ENCODE assay signal across 1 cellular context in the genomic region with DNA sequence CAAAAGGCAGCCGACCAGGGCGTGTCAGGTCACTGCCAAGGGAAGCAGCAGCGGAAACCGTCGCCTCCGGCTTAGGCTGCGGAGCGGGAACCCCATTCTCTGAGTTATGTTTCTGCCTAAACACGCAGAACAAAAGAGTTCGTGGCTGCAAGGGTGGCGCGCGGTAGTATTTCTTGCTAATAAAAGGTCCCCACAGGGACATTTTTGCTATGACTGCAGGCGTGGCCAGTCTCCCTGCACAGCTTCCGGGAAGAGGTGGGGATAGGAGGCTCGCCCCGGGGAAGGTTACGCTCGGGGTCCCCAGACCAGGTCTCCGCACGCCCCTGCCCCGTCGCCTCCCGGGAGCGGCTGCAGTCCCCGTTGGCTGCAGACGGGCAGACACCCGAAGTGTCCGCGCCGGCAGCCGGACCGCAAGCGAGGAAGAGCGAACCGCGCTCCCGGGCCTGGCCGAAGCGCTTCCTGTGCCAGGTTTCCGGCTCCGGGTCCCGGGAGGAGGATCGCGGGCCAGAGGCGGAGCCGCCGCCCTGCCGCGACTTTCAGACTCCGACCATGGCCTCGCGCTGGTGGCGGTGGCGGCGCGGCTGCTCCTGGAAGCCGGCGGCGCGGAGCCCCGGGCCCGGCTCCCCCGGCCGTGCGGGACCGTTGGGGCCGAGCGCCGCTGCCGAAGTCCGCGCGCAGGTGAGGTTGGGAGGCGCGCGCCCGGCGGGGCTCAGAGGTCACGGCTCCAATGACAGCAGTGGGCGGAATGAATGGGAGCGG.
A peak's percentile ranks its signal among the peaks of the same experiment; 100 is the strongest.
TF ChIP-seq lines count a peak whose summit lies in the region.

A gene with protein sequence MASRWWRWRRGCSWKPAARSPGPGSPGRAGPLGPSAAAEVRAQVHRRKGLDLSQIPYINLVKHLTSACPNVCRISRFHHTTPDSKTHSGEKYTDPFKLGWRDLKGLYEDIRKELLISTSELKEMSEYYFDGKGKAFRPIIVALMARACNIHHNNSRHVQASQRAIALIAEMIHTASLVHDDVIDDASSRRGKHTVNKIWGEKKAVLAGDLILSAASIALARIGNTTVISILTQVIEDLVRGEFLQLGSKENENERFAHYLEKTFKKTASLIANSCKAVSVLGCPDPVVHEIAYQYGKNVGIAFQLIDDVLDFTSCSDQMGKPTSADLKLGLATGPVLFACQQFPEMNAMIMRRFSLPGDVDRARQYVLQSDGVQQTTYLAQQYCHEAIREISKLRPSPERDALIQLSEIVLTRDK (plus strand): TSS at position 539 of the 759 bp plus-strand sequence. CDS start 11 bp downstream, at position 550.

TF ChIP-seq in HepG2, 621 proteins besides CTCF, POLR2A, EP300 and RAD21 (continues in another document):
- TF ChIP-seq, protein P1, sequence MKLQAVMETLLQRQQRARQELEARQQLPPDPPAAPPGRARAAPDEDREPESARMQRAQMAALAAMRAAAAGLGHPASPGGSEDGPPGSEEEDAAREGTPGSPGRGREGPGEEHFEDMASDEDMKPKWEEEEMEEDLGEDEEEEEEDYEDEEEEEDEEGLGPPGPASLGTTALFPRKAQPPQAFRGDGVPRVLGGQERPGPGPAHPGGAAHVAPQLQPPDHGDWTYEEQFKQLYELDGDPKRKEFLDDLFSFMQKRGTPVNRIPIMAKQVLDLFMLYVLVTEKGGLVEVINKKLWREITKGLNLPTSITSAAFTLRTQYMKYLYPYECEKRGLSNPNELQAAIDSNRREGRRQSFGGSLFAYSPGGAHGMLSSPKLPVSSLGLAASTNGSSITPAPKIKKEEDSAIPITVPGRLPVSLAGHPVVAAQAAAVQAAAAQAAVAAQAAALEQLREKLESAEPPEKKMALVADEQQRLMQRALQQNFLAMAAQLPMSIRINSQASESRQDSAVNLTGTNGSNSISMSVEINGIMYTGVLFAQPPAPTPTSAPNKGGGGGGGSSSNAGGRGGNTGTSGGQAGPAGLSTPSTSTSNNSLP (IDR thresholded peaks at IDR 0.05; ENCODE audit: low read depth, low read length) = no peak
- TF ChIP-seq NBN (conservative IDR thresholded peaks at IDR 0.05) (no peak), ZNF773 (CRISPR knock-in tag; IDR thresholded peaks at IDR 0.05; ENCODE audit: borderline replicate concordance) (no peak), SNRNP70 (IDR thresholded peaks at IDR 0.05; ENCODE audit: low read depth, low read length) (no peak), MTA1 (CRISPR knock-in tag; IDR thresholded peaks at IDR 0.05; ENCODE audit: borderline replicate concordance) (no peak), ZNF614 (CRISPR knock-in tag; IDR thresholded peaks at IDR 0.05; ENCODE audit: borderline replicate concordance) (peak; percentile 38; the same call in 1 of the 2 replicates), CC2D1A (CRISPR knock-in tag; IDR thresholded peaks at IDR 0.05) (no peak), ZNF674 (CRISPR knock-in tag; IDR thresholded peaks at IDR 0.05; ENCODE audit: low read depth) (no peak), SMAD9 (CRISPR knock-in tag; IDR thresholded peaks at IDR 0.05) (no peak), KDM6A (CRISPR knock-in tag; IDR thresholded peaks at IDR 0.05; ENCODE audit: low read depth) (no peak), ZNF567 (CRISPR knock-in tag; IDR thresholded peaks at IDR 0.05; ENCODE audit: borderline replicate concordance) (peak; percentile 86; the same call in 1 of the 2 replicates), ZSCAN21 (CRISPR knock-in tag; IDR thresholded peaks at IDR 0.05; ENCODE audit: borderline replicate concordance) (no peak; the same call in 1 of the 2 replicates), NAIF1 (CRISPR knock-in tag; IDR thresholded peaks at IDR 0.05; ENCODE audit: borderline replicate concordance) (no peak), MAZ (IDR thresholded peaks at IDR 0.05; ENCODE audit: borderline replicate concordance, low read depth, low read length) (no peak), MAZ (CRISPR knock-in tag; IDR thresholded peaks at IDR 0.05; ENCODE audit: low read depth) (no peak), ZNF879 (CRISPR knock-in tag; IDR thresholded peaks at IDR 0.05) (no peak), PCBP1 (IDR thresholded peaks at IDR 0.05; ENCODE audit: borderline replicate concordance, low read depth, low read length) (no peak), ZNF274 (CRISPR knock-in tag; IDR thresholded peaks at IDR 0.05) (no peak), SAP130 (CRISPR knock-in tag; IDR thresholded peaks at IDR 0.05; ENCODE audit: low read depth) (peak; percentile 90), MAFG (CRISPR knock-in tag; IDR thresholded peaks at IDR 0.05) (no peak; the same call in 1 of the 2 replicates), SMAD1 (CRISPR knock-in tag; IDR thresholded peaks at IDR 0.05; ENCODE audit: borderline replicate concordance, low read depth) (peak; percentile 76; the same call in 1 of the 2 replicates), ZNF75D (CRISPR knock-in tag; IDR thresholded peaks at IDR 0.05; ENCODE audit: borderline replicate concordance) (no peak), HNRNPK (IDR thresholded peaks at IDR 0.05; ENCODE audit: low read depth, low read length, poor library complexity, severe bottlenecking) (no peak), FOXJ3 (CRISPR knock-in tag; IDR thresholded peaks at IDR 0.05; ENCODE audit: borderline replicate concordance) (no peak), FOXO1 (CRISPR knock-in tag; IDR thresholded peaks at IDR 0.05) (peak; percentile 49; the same call in 1 of the 2 replicates), FOXA3 (CRISPR knock-in tag; IDR thresholded peaks at IDR 0.05) (no peak), ZNF564 (CRISPR knock-in tag; IDR thresholded peaks at IDR 0.05) (peak; percentile 10; the same call in 1 of the 2 replicates), XRCC5 (optimal IDR thresholded peaks at IDR 0.05; ENCODE audit: low read length) (peak; percentile 26), KAT2B (IDR thresholded peaks at IDR 0.05; ENCODE audit: borderline replicate concordance, low read depth, low read length) (no peak), ELF3 (CRISPR knock-in tag; IDR thresholded peaks at IDR 0.05) (peak; percentile 68; the same call in 1 of the 2 replicates), NFYB (CRISPR knock-in tag; IDR thresholded peaks at IDR 0.05) (no peak; the same call in 1 of the 2 replicates), ZNF251 (CRISPR knock-in tag; IDR thresholded peaks at IDR 0.05) (no peak), ZNF24 (IDR thresholded peaks at IDR 0.05) (no peak), TAF1 (CRISPR knock-in tag; IDR thresholded peaks at IDR 0.05) (peak; percentile 82), ZNF709 (CRISPR knock-in tag; IDR thresholded peaks at IDR 0.05) (peak; percentile 63; the same call in 1 of the 2 replicates)
- TF ChIP-seq, protein P2, sequence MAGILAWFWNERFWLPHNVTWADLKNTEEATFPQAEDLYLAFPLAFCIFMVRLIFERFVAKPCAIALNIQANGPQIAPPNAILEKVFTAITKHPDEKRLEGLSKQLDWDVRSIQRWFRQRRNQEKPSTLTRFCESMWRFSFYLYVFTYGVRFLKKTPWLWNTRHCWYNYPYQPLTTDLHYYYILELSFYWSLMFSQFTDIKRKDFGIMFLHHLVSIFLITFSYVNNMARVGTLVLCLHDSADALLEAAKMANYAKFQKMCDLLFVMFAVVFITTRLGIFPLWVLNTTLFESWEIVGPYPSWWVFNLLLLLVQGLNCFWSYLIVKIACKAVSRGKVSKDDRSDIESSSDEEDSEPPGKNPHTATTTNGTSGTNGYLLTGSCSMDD (CRISPR knock-in tag; IDR thresholded peaks at IDR 0.05) = no peak
- TF ChIP-seq, protein P3, sequence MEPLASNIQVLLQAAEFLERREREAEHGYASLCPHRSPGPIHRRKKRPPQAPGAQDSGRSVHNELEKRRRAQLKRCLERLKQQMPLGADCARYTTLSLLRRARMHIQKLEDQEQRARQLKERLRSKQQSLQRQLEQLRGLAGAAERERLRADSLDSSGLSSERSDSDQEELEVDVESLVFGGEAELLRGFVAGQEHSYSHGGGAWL (CRISPR knock-in tag; IDR thresholded peaks at IDR 0.05) = peak; percentile 83; the same call in 1 of the 2 replicates
- TF ChIP-seq, protein P4, sequence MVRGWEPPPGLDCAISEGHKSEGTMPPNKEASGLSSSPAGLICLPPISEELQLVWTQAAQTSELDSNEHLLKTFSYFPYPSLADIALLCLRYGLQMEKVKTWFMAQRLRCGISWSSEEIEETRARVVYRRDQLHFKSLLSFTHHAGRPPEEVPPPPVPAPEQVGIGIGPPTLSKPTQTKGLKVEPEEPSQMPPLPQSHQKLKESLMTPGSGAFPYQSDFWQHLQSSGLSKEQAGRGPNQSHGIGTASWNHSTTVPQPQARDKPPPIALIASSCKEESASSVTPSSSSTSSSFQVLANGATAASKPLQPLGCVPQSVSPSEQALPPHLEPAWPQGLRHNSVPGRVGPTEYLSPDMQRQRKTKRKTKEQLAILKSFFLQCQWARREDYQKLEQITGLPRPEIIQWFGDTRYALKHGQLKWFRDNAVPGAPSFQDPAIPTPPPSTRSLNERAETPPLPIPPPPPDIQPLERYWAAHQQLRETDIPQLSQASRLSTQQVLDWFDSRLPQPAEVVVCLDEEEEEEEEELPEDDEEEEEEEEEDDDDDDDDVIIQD (CRISPR knock-in tag; IDR thresholded peaks at IDR 0.05; ENCODE audit: low read depth) = no peak
- TF ChIP-seq, protein P5, sequence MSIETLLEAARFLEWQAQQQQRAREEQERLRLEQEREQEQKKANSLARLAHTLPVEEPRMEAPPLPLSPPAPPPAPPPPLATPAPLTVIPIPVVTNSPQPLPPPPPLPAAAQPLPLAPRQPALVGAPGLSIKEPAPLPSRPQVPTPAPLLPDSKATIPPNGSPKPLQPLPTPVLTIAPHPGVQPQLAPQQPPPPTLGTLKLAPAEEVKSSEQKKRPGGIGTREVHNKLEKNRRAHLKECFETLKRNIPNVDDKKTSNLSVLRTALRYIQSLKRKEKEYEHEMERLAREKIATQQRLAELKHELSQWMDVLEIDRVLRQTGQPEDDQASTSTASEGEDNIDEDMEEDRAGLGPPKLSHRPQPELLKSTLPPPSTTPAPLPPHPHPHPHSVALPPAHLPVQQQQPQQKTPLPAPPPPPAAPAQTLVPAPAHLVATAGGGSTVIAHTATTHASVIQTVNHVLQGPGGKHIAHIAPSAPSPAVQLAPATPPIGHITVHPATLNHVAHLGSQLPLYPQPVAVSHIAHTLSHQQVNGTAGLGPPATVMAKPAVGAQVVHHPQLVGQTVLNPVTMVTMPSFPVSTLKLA (IDR thresholded peaks at IDR 0.05) = no peak
- TF ChIP-seq, protein P6, sequence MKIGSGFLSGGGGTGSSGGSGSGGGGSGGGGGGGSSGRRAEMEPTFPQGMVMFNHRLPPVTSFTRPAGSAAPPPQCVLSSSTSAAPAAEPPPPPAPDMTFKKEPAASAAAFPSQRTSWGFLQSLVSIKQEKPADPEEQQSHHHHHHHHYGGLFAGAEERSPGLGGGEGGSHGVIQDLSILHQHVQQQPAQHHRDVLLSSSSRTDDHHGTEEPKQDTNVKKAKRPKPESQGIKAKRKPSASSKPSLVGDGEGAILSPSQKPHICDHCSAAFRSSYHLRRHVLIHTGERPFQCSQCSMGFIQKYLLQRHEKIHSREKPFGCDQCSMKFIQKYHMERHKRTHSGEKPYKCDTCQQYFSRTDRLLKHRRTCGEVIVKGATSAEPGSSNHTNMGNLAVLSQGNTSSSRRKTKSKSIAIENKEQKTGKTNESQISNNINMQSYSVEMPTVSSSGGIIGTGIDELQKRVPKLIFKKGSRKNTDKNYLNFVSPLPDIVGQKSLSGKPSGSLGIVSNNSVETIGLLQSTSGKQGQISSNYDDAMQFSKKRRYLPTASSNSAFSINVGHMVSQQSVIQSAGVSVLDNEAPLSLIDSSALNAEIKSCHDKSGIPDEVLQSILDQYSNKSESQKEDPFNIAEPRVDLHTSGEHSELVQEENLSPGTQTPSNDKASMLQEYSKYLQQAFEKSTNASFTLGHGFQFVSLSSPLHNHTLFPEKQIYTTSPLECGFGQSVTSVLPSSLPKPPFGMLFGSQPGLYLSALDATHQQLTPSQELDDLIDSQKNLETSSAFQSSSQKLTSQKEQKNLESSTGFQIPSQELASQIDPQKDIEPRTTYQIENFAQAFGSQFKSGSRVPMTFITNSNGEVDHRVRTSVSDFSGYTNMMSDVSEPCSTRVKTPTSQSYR (CRISPR knock-in tag; IDR thresholded peaks at IDR 0.05; ENCODE audit: borderline replicate concordance) = no peak
- TF ChIP-seq, protein P7, sequence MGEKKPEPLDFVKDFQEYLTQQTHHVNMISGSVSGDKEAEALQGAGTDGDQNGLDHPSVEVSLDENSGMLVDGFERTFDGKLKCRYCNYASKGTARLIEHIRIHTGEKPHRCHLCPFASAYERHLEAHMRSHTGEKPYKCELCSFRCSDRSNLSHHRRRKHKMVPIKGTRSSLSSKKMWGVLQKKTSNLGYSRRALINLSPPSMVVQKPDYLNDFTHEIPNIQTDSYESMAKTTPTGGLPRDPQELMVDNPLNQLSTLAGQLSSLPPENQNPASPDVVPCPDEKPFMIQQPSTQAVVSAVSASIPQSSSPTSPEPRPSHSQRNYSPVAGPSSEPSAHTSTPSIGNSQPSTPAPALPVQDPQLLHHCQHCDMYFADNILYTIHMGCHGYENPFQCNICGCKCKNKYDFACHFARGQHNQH (CRISPR knock-in tag; IDR thresholded peaks at IDR 0.05) = no peak
- TF ChIP-seq, protein P8, sequence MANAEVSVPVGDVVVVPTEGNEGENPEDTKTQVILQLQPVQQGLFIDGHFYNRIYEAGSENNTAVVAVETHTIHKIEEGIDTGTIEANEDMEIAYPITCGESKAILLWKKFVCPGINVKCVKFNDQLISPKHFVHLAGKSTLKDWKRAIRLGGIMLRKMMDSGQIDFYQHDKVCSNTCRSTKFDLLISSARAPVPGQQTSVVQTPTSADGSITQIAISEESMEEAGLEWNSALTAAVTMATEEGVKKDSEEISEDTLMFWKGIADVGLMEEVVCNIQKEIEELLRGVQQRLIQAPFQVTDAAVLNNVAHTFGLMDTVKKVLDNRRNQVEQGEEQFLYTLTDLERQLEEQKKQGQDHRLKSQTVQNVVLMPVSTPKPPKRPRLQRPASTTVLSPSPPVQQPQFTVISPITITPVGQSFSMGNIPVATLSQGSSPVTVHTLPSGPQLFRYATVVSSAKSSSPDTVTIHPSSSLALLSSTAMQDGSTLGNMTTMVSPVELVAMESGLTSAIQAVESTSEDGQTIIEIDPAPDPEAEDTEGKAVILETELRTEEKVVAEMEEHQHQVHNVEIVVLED (CRISPR knock-in tag; IDR thresholded peaks at IDR 0.05; ENCODE audit: borderline replicate concordance) = no peak; the same call in 1 of the 2 replicates
- TF ChIP-seq, protein P9, sequence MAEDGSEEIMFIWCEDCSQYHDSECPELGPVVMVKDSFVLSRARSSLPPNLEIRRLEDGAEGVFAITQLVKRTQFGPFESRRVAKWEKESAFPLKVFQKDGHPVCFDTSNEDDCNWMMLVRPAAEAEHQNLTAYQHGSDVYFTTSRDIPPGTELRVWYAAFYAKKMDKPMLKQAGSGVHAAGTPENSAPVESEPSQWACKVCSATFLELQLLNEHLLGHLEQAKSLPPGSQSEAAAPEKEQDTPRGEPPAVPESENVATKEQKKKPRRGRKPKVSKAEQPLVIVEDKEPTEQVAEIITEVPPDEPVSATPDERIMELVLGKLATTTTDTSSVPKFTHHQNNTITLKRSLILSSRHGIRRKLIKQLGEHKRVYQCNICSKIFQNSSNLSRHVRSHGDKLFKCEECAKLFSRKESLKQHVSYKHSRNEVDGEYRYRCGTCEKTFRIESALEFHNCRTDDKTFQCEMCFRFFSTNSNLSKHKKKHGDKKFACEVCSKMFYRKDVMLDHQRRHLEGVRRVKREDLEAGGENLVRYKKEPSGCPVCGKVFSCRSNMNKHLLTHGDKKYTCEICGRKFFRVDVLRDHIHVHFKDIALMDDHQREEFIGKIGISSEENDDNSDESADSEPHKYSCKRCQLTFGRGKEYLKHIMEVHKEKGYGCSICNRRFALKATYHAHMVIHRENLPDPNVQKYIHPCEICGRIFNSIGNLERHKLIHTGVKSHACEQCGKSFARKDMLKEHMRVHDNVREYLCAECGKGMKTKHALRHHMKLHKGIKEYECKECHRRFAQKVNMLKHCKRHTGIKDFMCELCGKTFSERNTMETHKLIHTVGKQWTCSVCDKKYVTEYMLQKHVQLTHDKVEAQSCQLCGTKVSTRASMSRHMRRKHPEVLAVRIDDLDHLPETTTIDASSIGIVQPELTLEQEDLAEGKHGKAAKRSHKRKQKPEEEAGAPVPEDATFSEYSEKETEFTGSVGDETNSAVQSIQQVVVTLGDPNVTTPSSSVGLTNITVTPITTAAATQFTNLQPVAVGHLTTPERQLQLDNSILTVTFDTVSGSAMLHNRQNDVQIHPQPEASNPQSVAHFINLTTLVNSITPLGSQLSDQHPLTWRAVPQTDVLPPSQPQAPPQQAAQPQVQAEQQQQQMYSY (CRISPR knock-in tag; IDR thresholded peaks at IDR 0.05) = no peak
